ENCODE assay signal across 5 cellular contexts in the genomic region with DNA sequence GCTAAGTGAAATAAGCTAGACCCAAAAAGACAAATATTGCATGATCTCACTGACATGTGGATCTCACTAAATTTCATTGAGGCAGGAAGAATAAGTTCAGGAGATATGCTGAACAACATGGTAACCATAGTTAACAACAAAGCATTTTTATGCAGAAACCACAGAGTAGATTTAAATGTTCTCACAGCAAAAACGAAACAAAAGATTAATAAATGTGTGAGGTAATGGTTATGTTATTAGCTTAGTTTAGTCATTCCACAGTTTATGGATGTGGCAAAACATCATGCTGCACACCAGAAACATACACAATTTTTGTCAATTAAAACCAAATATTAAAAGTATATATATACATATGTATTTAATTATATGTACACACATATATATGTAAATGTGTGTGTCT.
"Had no signal": no experiment of that assay in that cellular context is flagged by ENCODE, and none has a peak within 500 bp of the region (broad histone marks: within the 10 kb centered on the region; RNA-seq: fewer than 3 reads in every experiment).

No MANE protein-coding gene starts in this region.

- DNase-seq: H9, HCEC 1CT, IMR-90 had no signal

- ATAC-seq: GM23338, K562 had no signal

- H3K4me3 Mint-ChIP-seq: GM23338, H9 had no signal

- H3K4me2 ChIP-seq: GM23338 had no signal

- H3K4me3 ChIP-seq: GM23338, K562 had no signal

- H3K27ac Mint-ChIP-seq: GM23338, H9 had no signal

- H3K4me1 Mint-ChIP-seq: GM23338, H9 had no signal

- H2AFZ ChIP-seq: GM23338 had no signal
